In the genomic region with DNA sequence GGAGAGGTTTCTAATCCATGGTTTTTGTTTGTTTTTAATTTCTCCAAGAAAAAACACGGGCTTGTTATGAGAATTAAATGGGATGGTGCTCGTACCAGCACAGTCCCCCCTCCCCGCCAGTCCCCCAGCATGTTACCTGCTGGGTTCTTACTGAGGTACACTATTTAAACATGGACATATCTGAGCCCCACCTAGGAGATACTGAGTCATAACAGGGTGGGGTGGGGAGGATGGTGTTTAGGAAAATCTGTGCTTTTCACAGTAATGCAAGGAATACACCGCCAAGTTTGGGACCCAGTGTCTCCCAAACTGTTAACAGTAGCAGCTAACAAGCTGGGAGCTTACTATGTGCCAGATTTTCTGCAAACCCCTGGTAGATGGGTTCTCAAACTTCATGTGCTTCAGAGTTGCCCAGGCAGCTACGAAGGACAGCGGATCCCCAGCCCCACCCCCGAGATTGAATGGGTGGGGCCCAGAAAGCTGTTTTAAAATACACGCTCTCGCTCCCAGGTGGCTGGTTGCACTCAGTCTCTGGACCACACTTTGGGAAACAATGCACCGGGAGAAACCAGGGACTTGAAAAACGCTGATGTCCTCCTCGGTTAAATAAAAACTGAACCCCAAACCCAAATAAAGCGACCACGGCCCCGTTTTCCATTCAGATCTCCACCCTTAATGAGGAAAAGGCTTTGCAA, we compare ENCODE assay signal across 8 cellular contexts. TPM values are rescaled to one million over a fixed set of nuclear protein-coding genes. Genes with fewer than 3 reads are reported as not detected.
A peak's percentile ranks its signal among the peaks of the same experiment; 100 is the strongest.
DNase-seq lines count a peak whose midpoint lies in the region; ATAC-seq and TF ChIP-seq lines count a peak whose summit lies in the region.

No MANE protein-coding gene starts in this region.

- H3K36me3 ChIP-seq in Karpas-422 (ENCODE audit: insufficient read depth, low read length), result peaks cover 6% of the 10 kb centered on the region
- H3K36me3 ChIP-seq in lower lobe of right lung, result peaks cover 13% of the 10 kb centered on the region

- TF ChIP-seq CTCF in lower lobe of right lung (IDR thresholded peaks at IDR 0.05), result no peak

- peak overlapping the region; percentile 82 for H2AFZ ChIP-seq in Karpas-422 (ENCODE audit: low read length)

- H3K4me3 ChIP-seq in Karpas-422 (ENCODE audit: low read length), result peak overlapping the region; percentile 91
- peak overlapping the region; percentile 91 for H3K4me3 ChIP-seq in lower lobe of right lung

- H3K27ac ChIP-seq in Karpas-422 (ENCODE audit: low read length) (peak overlapping the region; percentile 52), lower lobe of right lung (peak overlapping the region; percentile 93)

- no peaks in the 10 kb centered on the region for H4K20me1 ChIP-seq in Karpas-422 (ENCODE audit: insufficient read depth, low read depth, low read length)

- intact Hi-C loops in lower lobe of right lung (cut with DNase I), result no loop called here

- peak; percentile 35 for DNase-seq in Daoy (ENCODE audit: low read depth)
- peak; percentile 84 for DNase-seq in Karpas-422
- DNase-seq in activated CD4-positive, CD25-positive, alpha-beta regulatory T cell treated with anti-CD3 and anti-CD28 coated beads, Interleukin-2, amount 50 U/mL, for 72 hours, result peak; percentile 47
- DNase-seq in dedifferentiated amniotic fluid mesenchymal stem cell (ENCODE audit: extremely low spot score), result peak; percentile 15
- no peak for DNase-seq in lower lobe of right lung
- DNase-seq in stimulated activated CD8-positive, alpha-beta memory T cell treated with anti-CD3 and anti-CD28 coated beads, Interleukin-7, amount 100 ng/mL, for 48 hours (ENCODE audit: extremely low read depth in 1 of 2, low read depth in 1 of 2), result peak; percentile 5 to 14

- H3K9me2 ChIP-seq in Karpas-422 (replicated peaks; ENCODE audit: insufficient read depth, low read length), result no peaks in the 10 kb centered on the region

- peak; percentile 41 for ATAC-seq in GM21529 (IDR thresholded peaks at IDR 0.05; ENCODE audit: unreplicated experiment)
- peak; percentile 43 to 47 for ATAC-seq in lower lobe of right lung
- no peak for ATAC-seq in GM18519 (IDR thresholded peaks at IDR 0.05; ENCODE audit: low FRiP score, unreplicated experiment)

- peak overlapping the region; percentile 88 for H3K9ac ChIP-seq in Karpas-422 (ENCODE audit: low read length)

- H3K4me1 ChIP-seq in Karpas-422 (ENCODE audit: low read length), result peaks cover 15% of the 10 kb centered on the region
- H3K4me1 ChIP-seq in lower lobe of right lung, result peaks cover 5% of the 10 kb centered on the region

- no peaks in the 10 kb centered on the region for H3K27me3 ChIP-seq in Karpas-422 (ENCODE audit: low read length)
- H3K27me3 ChIP-seq in lower lobe of right lung (ENCODE audit: low read depth), result no peaks in the 10 kb centered on the region

- H3K4me2 ChIP-seq in Karpas-422 (ENCODE audit: low read depth, low read length, poor library complexity, severe bottlenecking), result peak overlapping the region; percentile 87

- H3K9me3 ChIP-seq in Karpas-422 (ENCODE audit: low read length), result no peaks in the 10 kb centered on the region
- H3K9me3 ChIP-seq in lower lobe of right lung, result no peaks in the 10 kb centered on the region

- peaks cover 43% of the 10 kb centered on the region for H3K79me2 ChIP-seq in Karpas-422 (ENCODE audit: low read length)

RNA-seq across cellular contexts. Expression of gene ZFP64, which starts 1.0 kb away (rescaled TPM):
- 17.8 and 31.9 TPM in 2 replicates for total RNA-seq in Daoy (2014; rRNA removed; shearing (Covaris generic))
- total RNA-seq in Karpas-422 (2014; rRNA removed; shearing (Covaris generic); ENCODE audit: low replicate concordance), result 5.9 and 13.7 TPM in 2 replicates
- total RNA-seq in lower lobe of right lung, result 12.8 TPM
